Comparison of ENCODE assay signal across 6 cellular contexts in genomic region chr21:6567542-6567941, GRCh38.
A peak's percentile ranks its signal among the peaks of the same experiment; 100 is the strongest.
DNase-seq lines count a peak whose midpoint lies in the region; ATAC-seq, FAIRE-seq and TF ChIP-seq lines count a peak whose summit lies in the region.
"Not testable (repeated sequence)": the region's sequence is repeated elsewhere in the genome, so short reads cannot be mapped to it uniquely, and the experiment has no call there.

No MANE protein-coding gene starts in this region.

- not testable (repeated sequence) for H3K9me3 ChIP-seq in kidney (ENCODE audit: control insufficient read depth in 1 of 2, low read length in 2 of 2); right lobe of liver; spleen

- not testable (repeated sequence) for ATAC-seq in Right ventricle myocardium superior (ENCODE audit: poor library complexity); sciatic nerve
- peak in 1 of 4 donors; percentile 3 for ATAC-seq in right lobe of liver

- no CpG with 5 or more reads among the region's 5 CpGs for WGBS in right lobe of liver (ENCODE audit: insufficient coverage, low coverage, low lambda C conversion rate, missing lambda C conversion rate)
- WGBS in spleen, 5 donors, result 60 to 100% (median 94%) methylated on average over 2 to 4 of the region's 5 CpGs; no CpG with 5 or more reads in 2 of the 5 donors

- DNase-seq in activated CD8-positive, alpha-beta memory T cell treated with anti-CD3 and anti-CD28 coated beads, Interleukin-2, amount 50 U/mL, for 48 hours, result peak; percentile 28
- DNase-seq in Right ventricle myocardium superior, result peak; percentile 4
- peak; percentile 6 for DNase-seq in kidney
- peak in 2 of 3 donors; percentile 2 to 17 for DNase-seq in right lobe of liver
- DNase-seq in sciatic nerve (ENCODE audit: low spot score), result peak; percentile 42
- peak; percentile 33 for DNase-seq in spleen

- H3K27me3 ChIP-seq in right lobe of liver; spleen (replicated peaks in 1 of 7): not testable (repeated sequence)

- not testable (repeated sequence) for TF ChIP-seq POLR2A in right lobe of liver (IDR thresholded peaks at IDR 0.05); spleen (IDR thresholded peaks at IDR 0.05)

- H3K4me3 ChIP-seq in kidney (ENCODE audit: low read length in 2 of 2); right lobe of liver; spleen: not testable (repeated sequence)

- not testable (repeated sequence) for FAIRE-seq in kidney (lab: Jason Lieb, UNC)

- TF ChIP-seq CTCF in kidney (IDR thresholded peaks at IDR 0.05; ENCODE audit: borderline replicate concordance, extremely low read depth, insufficient read depth); right lobe of liver (IDR thresholded peaks at IDR 0.05); spleen (IDR thresholded peaks at IDR 0.05 in 8 of 11, conservative IDR thresholded peaks at IDR 0.05 in 3 of 11): not testable (repeated sequence)

- H3K4me1 ChIP-seq in kidney (ENCODE audit: control insufficient read depth in 1 of 2, insufficient read depth in 1 of 2, low read depth in 1 of 2, low read length in 2 of 2); right lobe of liver; spleen: not testable (repeated sequence)

- not testable (repeated sequence) for H3K9ac ChIP-seq in kidney (ENCODE audit: low read length in 2 of 2)

- intact Hi-C loops in Right ventricle myocardium superior (cut with DNase I); kidney (cut with DNase I); right lobe of liver (cut with DNase I); sciatic nerve (cut with DNase I); spleen (cut with DNase I; ENCODE audit: low total_unique reads): not testable (repeated sequence)

- not testable (repeated sequence) for H3K27ac ChIP-seq in kidney (ENCODE audit: low read depth in 2 of 2, low read length in 2 of 2); right lobe of liver; spleen

- H3K36me3 ChIP-seq in kidney (ENCODE audit: control insufficient read depth in 1 of 2, insufficient read depth in 2 of 2, low read length in 2 of 2); right lobe of liver; spleen: not testable (repeated sequence)
